8 cellular contexts compared by ENCODE assay signal in genomic region chr1:215146252-215146975, GRCh38.
DNase-seq lines count a peak whose midpoint lies in the region; ATAC-seq and TF ChIP-seq lines count a peak whose summit lies in the region.

No MANE protein-coding gene starts in this region.

- POLR2A ChIA-PET in GM10248 (lab: Yijun Ruan, JAX), result no interaction called here

- H3K9me3 ChIP-seq in mucosa of descending colon, result peaks cover 3% of the 10 kb centered on the region

- H3K36me3 ChIP-seq in mucosa of descending colon (ENCODE audit: low read depth), result no peaks in the 10 kb centered on the region

- no peak for DNase-seq in GM10248 (ENCODE audit: extremely low spot score)
- peak; percentile 90 for DNase-seq in MV-4-11 (lab: John Stamatoyannopoulos, UW)
- DNase-seq in astrocyte of the spinal cord (ENCODE audit: low read depth, low spot score), result peak; percentile 65
- peak in 2 of 3 donors; percentile 29 to 51 for DNase-seq in mucosa of descending colon
- no peak for DNase-seq in nucleus accumbens (lab: John Stamatoyannopoulos, UW)
- no peak for DNase-seq in ecto neural progenitor cell (ENCODE audit: low spot score)

- TF ChIP-seq CTCF in GM10248 (IDR thresholded peaks at IDR 0.05; ENCODE audit: control extremely low read depth, extremely low read depth, low read depth, missing control alignments) (peak; percentile 16), astrocyte of the spinal cord (IDR thresholded peaks at IDR 0.05; ENCODE audit: low read depth, low read length) (peak; percentile 73), mucosa of descending colon (IDR thresholded peaks at IDR 0.05) (no peak)

- H3K4me3 ChIP-seq in astrocyte of the spinal cord (ENCODE audit: low read depth, low read length) (no peak overlapping the region), mucosa of descending colon (no peak overlapping the region)

- CTCF ChIA-PET in GM10248 (lab: Yijun Ruan, JAX), result interaction anchor here (0.8 to 1.4 kb wide), 2 partner anchors 10 to 11 kb away, joined by 3 to 4 read pairs; no protein-coding TSS in a partner anchor

- in situ Hi-C loops in astrocyte of the spinal cord (cut with HindIII; ENCODE audit: low sequenced_read_pairs), result no loop called here

- H3K4me1 ChIP-seq in mucosa of descending colon (ENCODE audit: low read depth), result no peaks in the 10 kb centered on the region

- intact Hi-C loops in mucosa of descending colon (cut with DNase I, micrococcal nuclease), result no loop called here

- ATAC-seq in mucosa of descending colon, result peak; percentile 28
- no peak for ATAC-seq in GM18870 (IDR thresholded peaks at IDR 0.05; ENCODE audit: unreplicated experiment)
- ATAC-seq in HG02885 (IDR thresholded peaks at IDR 0.05; ENCODE audit: poor library complexity, unreplicated experiment), result no peak

Comparison
In these comparisons a context has a peak if more than half of its experiments do, and no peak if none do; other contexts are left out.
1. DNase-seq: peak in MV-4-11 (single experiment), astrocyte of the spinal cord (single experiment) and mucosa of descending colon (2 of 3); none in GM10248 (single experiment), nucleus accumbens (0 of 56) and ecto neural progenitor cell (single experiment).